Comparison of ENCODE assay signal across 8 cellular contexts in the genomic region with DNA sequence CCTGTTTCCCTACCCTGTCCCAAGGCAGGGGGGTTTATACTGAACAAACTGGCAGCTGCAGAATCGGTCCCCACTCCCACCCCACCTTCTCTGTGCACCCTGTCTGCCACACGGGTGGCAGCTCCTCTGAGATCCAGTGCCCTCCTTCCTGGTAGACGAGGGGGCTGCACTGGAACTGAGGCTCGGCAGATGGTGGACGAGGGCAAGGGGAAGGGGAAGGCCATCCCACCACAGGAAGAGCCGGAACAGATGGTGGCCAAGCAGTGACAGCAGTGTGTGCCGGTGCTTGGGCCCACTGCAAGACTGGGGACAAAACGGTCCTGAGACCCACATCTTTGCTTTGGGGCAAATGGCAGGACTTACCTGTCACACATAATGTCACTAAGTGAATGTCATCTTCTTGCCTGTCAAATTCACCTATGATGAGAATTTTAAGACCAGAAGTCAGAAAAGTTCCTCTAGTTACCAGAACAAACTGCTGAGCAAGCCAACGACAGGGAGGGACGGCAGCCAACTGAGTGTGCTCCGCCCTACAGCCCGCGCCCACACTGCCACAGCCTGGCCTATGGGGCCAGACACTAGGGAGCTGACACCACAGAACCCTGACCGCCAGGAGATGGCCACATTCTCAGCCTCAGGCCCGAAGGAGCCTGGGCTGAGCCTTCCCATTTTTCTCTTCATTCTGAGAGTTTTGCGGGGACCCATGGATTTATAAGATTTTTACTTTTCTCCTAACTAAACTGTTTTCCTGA. TPM values are rescaled to one million over a fixed set of nuclear protein-coding genes. Genes with fewer than 3 reads are reported as not detected.
DNase-seq lines count a peak whose midpoint lies in the region; ATAC-seq and TF ChIP-seq lines count a peak whose summit lies in the region.

No MANE protein-coding gene starts in this region.

- H3K27ac Mint-ChIP-seq in T-helper 17 cell, result peak overlapping the region; percentile 47

- in situ Hi-C loops in GM13977 (cut with MboI; ENCODE audit: low pct_unique_long_range_greater_than_20kb, low sequenced_read_pairs, unreplicated experiment), result no loop called here

- H3K9me3 ChIP-seq in T-helper 17 cell (ENCODE audit: control insufficient read depth, low read length, poor library complexity, severe bottlenecking), result no peaks in the 10 kb centered on the region
- H3K9me3 ChIP-seq in osteoblast (ENCODE audit: low read depth, low read length), result no peaks in the 10 kb centered on the region
- no peaks in the 10 kb centered on the region for H3K9me3 ChIP-seq in Karpas-422 (ENCODE audit: low read length)

- H3K4me2 ChIP-seq in osteoblast (ENCODE audit: insufficient read depth, low read length), result peak overlapping the region; percentile 1
- H3K4me2 ChIP-seq in Karpas-422 (ENCODE audit: low read depth, low read length, poor library complexity, severe bottlenecking), result no peak overlapping the region

- H3K4me1 Mint-ChIP-seq in T-helper 17 cell, result peaks cover 2% of the 10 kb centered on the region

- peaks cover 48% of the 10 kb centered on the region for H3K36me3 ChIP-seq in osteoblast (ENCODE audit: insufficient read depth, low read length)
- peaks cover 23% of the 10 kb centered on the region for H3K36me3 ChIP-seq in Karpas-422 (ENCODE audit: insufficient read depth, low read length)

- H3K27me3 Mint-ChIP-seq in T-helper 17 cell, result no peaks in the 10 kb centered on the region

- peaks cover 8% of the 10 kb centered on the region for H3K79me2 ChIP-seq in osteoblast (ENCODE audit: insufficient read depth, low read length)
- no peaks in the 10 kb centered on the region for H3K79me2 ChIP-seq in Karpas-422 (ENCODE audit: low read length)

- TF ChIP-seq CTCF in C4-2B (conservative IDR thresholded peaks at IDR 0.05), result peak; percentile 36; the same call in 1 of the 2 replicates
- TF ChIP-seq CTCF in osteoblast (IDR thresholded peaks at IDR 0.05; ENCODE audit: extremely low read depth, low read depth, low read length), result peak; percentile 25
- no peak for TF ChIP-seq CTCF in GM13977 (IDR thresholded peaks at IDR 0.05; ENCODE audit: extremely low read depth, insufficient read depth, missing control alignments)

- no peaks in the 10 kb centered on the region for H3K9me2 ChIP-seq in Karpas-422 (replicated peaks; ENCODE audit: insufficient read depth, low read length)

- no peak overlapping the region for H2AFZ ChIP-seq in osteoblast (ENCODE audit: low read length)
- no peak overlapping the region for H2AFZ ChIP-seq in Karpas-422 (ENCODE audit: low read length)

- H4K20me1 ChIP-seq in osteoblast (ENCODE audit: insufficient read depth, low read length) (peaks cover 4% of the 10 kb centered on the region), Karpas-422 (ENCODE audit: insufficient read depth, low read depth, low read length) (no peaks in the 10 kb centered on the region)

- DNase-seq in T-helper 17 cell, result no peak
- DNase-seq in globus pallidus (ENCODE audit: low spot score), result peak; percentile 74
- DNase-seq in osteoblast (ENCODE audit: insufficient read length, low spot score, missing footprints), result peak; percentile 94
- no peak for DNase-seq in Karpas-422
- DNase-seq in NK-92 treated with Interleukin-12 subunit alpha and Interleukin-12 subunit beta, amount 100 ng/mL, for 24 hours (lab: John Stamatoyannopoulos, UW), result no peak
- no peak for DNase-seq in NCI-H1417 (lab: John Stamatoyannopoulos, UW)
- DNase-seq in GM13977 (ENCODE audit: low spot score), result no peak

- H3K4me3 ChIP-seq in osteoblast (ENCODE audit: insufficient read depth, low read length), result no peak overlapping the region
- no peak overlapping the region for H3K4me3 ChIP-seq in Karpas-422 (ENCODE audit: low read length)

- H3K27me3 ChIP-seq in osteoblast (ENCODE audit: insufficient read depth, low read length), result no peaks in the 10 kb centered on the region
- H3K27me3 ChIP-seq in Karpas-422 (ENCODE audit: low read length), result no peaks in the 10 kb centered on the region

- peaks cover 2% of the 10 kb centered on the region for H3K36me3 Mint-ChIP-seq in T-helper 17 cell (ENCODE audit: low read depth)

- peak overlapping the region; percentile 17 for H3K27ac ChIP-seq in C4-2B
- H3K27ac ChIP-seq in osteoblast (ENCODE audit: low read depth, low read length), result peak overlapping the region; percentile 6
- no peak overlapping the region for H3K27ac ChIP-seq in Karpas-422 (ENCODE audit: low read length)

- H3K4me1 ChIP-seq in osteoblast (ENCODE audit: insufficient read depth, low read length) (peaks cover 11% of the 10 kb centered on the region), Karpas-422 (ENCODE audit: low read length) (no peaks in the 10 kb centered on the region)

- no peak for ATAC-seq in T-helper 17 cell

- no peak overlapping the region for H3K9ac ChIP-seq in Karpas-422 (ENCODE audit: low read length)

- H3K4me3 Mint-ChIP-seq in T-helper 17 cell, result no peak overlapping the region

RNA-seq across cellular contexts. Expression of gene NTAN1, which starts 14.4 kb away (rescaled TPM):
- total RNA-seq in T-helper 17 cell, result 10 to 100 TPM; 26.5 to 34.4 TPM
- total RNA-seq in osteoblast, result 59.7 and 75.7 TPM in 2 replicates
- 16.0 and 18.4 TPM in 2 replicates for total RNA-seq in Karpas-422 (2014; rRNA removed; shearing (Covaris generic); ENCODE audit: low replicate concordance)

RNA-seq across cellular contexts. Expression of gene RRN3, which starts 52.6 kb away (rescaled TPM):
- total RNA-seq in T-helper 17 cell (10 to 100 TPM; 32.9 to 37.2 TPM), osteoblast (23.0 and 29.3 TPM in 2 replicates)
- total RNA-seq in Karpas-422 (2014; rRNA removed; shearing (Covaris generic); ENCODE audit: low replicate concordance), result 21.7 and 36.0 TPM in 2 replicates

Comparison
In these comparisons a context has a peak if more than half of its experiments do, and no peak if none do; other contexts are left out.
1. DNase-seq: peak in globus pallidus (single experiment) and osteoblast (single experiment); none in T-helper 17 cell (0 of 3), Karpas-422 (single experiment), NK-92 treated with Interleukin-12 subunit alpha and Interleukin-12 subunit beta, amount 100 ng/mL, for 24 hours (single experiment), NCI-H1417 (0 of 3) and GM13977 (single experiment).